ENCODE assay signal across 8 cellular contexts in the genomic region with DNA sequence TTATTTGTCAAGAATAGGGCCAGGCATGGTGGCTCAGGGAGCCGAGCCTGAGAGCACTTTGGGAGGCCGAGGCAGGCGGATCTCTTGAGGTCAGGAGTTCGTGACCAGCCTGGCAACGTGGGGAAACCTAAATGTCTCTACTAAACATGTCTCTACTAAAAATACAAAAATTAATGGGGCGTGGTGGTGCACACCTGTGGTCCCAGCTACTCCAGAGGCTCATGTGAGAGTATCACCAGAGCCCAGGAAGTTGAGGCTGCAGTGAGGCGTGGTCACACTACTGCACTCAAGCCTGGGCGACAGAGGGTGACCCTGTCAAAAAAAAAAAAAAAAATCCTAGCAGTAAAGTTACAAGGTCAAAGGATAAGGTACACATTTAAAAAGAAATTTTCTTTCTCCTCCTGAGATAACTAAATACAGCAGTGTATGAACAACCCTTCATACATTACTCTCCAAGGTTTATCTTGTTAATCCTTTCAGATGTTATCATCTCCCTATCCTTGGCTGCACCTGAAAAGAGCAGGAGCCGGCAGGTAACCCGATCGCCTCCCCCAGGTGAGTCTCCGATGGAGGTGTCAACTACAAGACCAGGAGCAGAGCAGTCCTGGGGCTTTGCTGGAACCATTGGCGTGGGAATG.
DNase-seq lines count a peak whose midpoint lies in the region; ATAC-seq and TF ChIP-seq lines count a peak whose summit lies in the region.

No MANE protein-coding gene starts in this region.

- peaks cover 15% of the 10 kb centered on the region for H3K4me1 Mint-ChIP-seq in T-helper 1 cell treated with Interleukin-12 subunit alpha and Interleukin-12 subunit beta and Interleukin-4 antibody, amounts not matched to agents 30 μg/mL and 1 μg/mL, for 36 hours (ENCODE audit: low read depth)

- H3K27ac ChIP-seq in WERI-Rb-1, result peak overlapping the region; percentile 93
- H3K27ac ChIP-seq in iPS-18a (ENCODE audit: low read length), result no peak overlapping the region
- peak overlapping the region; percentile 89 for H3K27ac ChIP-seq in stomach smooth muscle (ENCODE audit: low read length)

- H3K9me3 ChIP-seq in WERI-Rb-1 (ENCODE audit: severe bottlenecking) (peaks cover 4% of the 10 kb centered on the region), iPS-18a (ENCODE audit: control insufficient read depth, low read depth, low read length) (no peaks in the 10 kb centered on the region), stomach smooth muscle (ENCODE audit: control insufficient read depth in 2 of 2, low read length in 2 of 2) (no peaks in the 10 kb centered on the region)

- no peaks in the 10 kb centered on the region for H3K36me3 Mint-ChIP-seq in T-helper 1 cell treated with Interleukin-12 subunit alpha and Interleukin-12 subunit beta and Interleukin-4 antibody, amounts not matched to agents 30 μg/mL and 1 μg/mL, for 36 hours (ENCODE audit: low read depth)

- H3K4me1 ChIP-seq in iPS-18a (ENCODE audit: control insufficient read depth, low read depth, low read length) (peaks cover 15% of the 10 kb centered on the region), stomach smooth muscle (ENCODE audit: control insufficient read depth, insufficient read depth, low read length) (peaks cover 2% of the 10 kb centered on the region)

- DNase-seq in T-helper 1 cell (no peak), WERI-Rb-1 (no peak), SK-N-DZ (ENCODE audit: low spot score) (no peak), GOT3 (lab: John Stamatoyannopoulos, UW) (no peak)

- no peak for TF ChIP-seq CTCF in WERI-Rb-1 (IDR thresholded peaks at IDR 0.05; ENCODE audit: low read depth, low read length)

- H3K9me3 Mint-ChIP-seq in T-helper 1 cell treated with Interleukin-12 subunit alpha and Interleukin-12 subunit beta and Interleukin-4 antibody, amounts not matched to agents 30 μg/mL and 1 μg/mL, for 36 hours, result no peaks in the 10 kb centered on the region

- no peak overlapping the region for H3K9ac ChIP-seq in iPS-18a (ENCODE audit: low read length)
- H3K9ac ChIP-seq in stomach smooth muscle (ENCODE audit: low read length in 2 of 2), result peak overlapping the region; percentile 86 to 88

- peak overlapping the region; percentile 80 for H3K4me3 Mint-ChIP-seq in T-helper 1 cell treated with Interleukin-12 subunit alpha and Interleukin-12 subunit beta and Interleukin-4 antibody, amounts not matched to agents 30 μg/mL and 1 μg/mL, for 36 hours

- H3K27me3 ChIP-seq in WERI-Rb-1 (ENCODE audit: insufficient read depth, low read depth, severe bottlenecking) (no peaks in the 10 kb centered on the region), iPS-18a (ENCODE audit: control insufficient read depth, insufficient read depth, low read length) (no peaks in the 10 kb centered on the region), stomach smooth muscle (ENCODE audit: control insufficient read depth in 1 of 2, insufficient read depth in 2 of 2, low read length in 2 of 2) (no peaks in the 10 kb centered on the region)

- H3K27ac Mint-ChIP-seq in T-helper 1 cell treated with Interleukin-12 subunit alpha and Interleukin-12 subunit beta and Interleukin-4 antibody, amounts not matched to agents 30 μg/mL and 1 μg/mL, for 36 hours, result no peak overlapping the region

- H3K4me3 ChIP-seq in WERI-Rb-1 (ENCODE audit: low read depth, low read length) (peak overlapping the region; percentile 98), iPS-18a (ENCODE audit: low read length) (peak overlapping the region; percentile 96), stomach smooth muscle (ENCODE audit: low read length in 2 of 2) (peak overlapping the region; percentile 70 to 86)

- H3K36me3 ChIP-seq in WERI-Rb-1 (no peaks in the 10 kb centered on the region; the same call in 1 of the 2 replicates), iPS-18a (ENCODE audit: control insufficient read depth, low read depth, low read length) (no peaks in the 10 kb centered on the region), stomach smooth muscle (ENCODE audit: control insufficient read depth in 2 of 2, insufficient read depth in 2 of 2, low read length in 2 of 2) (no peaks in the 10 kb centered on the region)

- peaks cover 10% of the 10 kb centered on the region for H3K27me3 Mint-ChIP-seq in T-helper 1 cell treated with Interleukin-12 subunit alpha and Interleukin-12 subunit beta and Interleukin-4 antibody, amounts not matched to agents 30 μg/mL and 1 μg/mL, for 36 hours (ENCODE audit: low read depth)

- no peak for ATAC-seq in HG03196 (IDR thresholded peaks at IDR 0.05; ENCODE audit: unreplicated experiment)
